Comparison of ENCODE assay signal across 1 cellular context in genomic region chr2:26008095-26008494, GRCh38.
TF ChIP-seq lines count a peak whose summit lies in the region.

No MANE protein-coding gene starts in this region.

TF ChIP-seq in A549, 52 proteins besides CTCF, POLR2A, EP300 and RAD21:
- TF ChIP-seq KDM5A (IDR thresholded peaks at IDR 0.05) = no peak
- 0 out of 2 replicates have a peak, but pooled peaks have one; percentile 33 for TF ChIP-seq HOXB13 (CRISPR knock-in tag; IDR thresholded peaks at IDR 0.05; ENCODE audit: low read depth)
